Comparison of ENCODE assay signal across 1 cellular context in the genomic region with DNA sequence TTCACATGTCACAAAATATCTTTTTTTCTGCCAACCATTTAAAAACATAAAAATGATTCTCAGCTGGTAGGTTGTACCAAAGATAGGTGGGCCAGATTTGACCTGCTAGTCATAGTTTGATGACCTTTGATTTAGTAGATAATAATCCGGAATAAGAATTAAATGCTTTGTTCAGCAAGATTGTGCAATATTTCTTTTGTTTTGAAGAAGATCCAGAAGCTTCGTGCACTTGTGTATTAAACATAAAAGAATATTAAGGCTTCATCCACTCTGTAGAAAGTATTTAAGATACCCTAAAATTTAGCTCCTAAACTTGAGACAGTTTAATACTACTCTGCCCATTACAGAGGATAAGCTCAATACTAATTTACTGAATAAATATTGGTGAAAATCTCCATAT.
A peak's percentile ranks its signal among the peaks of the same experiment; 100 is the strongest.
TF ChIP-seq lines count a peak whose summit lies in the region.

No MANE protein-coding gene starts in this region.

TF ChIP-seq in HepG2, 621 proteins besides CTCF, POLR2A, EP300 and RAD21 (continued from another document):
- TF ChIP-seq, protein P1, sequence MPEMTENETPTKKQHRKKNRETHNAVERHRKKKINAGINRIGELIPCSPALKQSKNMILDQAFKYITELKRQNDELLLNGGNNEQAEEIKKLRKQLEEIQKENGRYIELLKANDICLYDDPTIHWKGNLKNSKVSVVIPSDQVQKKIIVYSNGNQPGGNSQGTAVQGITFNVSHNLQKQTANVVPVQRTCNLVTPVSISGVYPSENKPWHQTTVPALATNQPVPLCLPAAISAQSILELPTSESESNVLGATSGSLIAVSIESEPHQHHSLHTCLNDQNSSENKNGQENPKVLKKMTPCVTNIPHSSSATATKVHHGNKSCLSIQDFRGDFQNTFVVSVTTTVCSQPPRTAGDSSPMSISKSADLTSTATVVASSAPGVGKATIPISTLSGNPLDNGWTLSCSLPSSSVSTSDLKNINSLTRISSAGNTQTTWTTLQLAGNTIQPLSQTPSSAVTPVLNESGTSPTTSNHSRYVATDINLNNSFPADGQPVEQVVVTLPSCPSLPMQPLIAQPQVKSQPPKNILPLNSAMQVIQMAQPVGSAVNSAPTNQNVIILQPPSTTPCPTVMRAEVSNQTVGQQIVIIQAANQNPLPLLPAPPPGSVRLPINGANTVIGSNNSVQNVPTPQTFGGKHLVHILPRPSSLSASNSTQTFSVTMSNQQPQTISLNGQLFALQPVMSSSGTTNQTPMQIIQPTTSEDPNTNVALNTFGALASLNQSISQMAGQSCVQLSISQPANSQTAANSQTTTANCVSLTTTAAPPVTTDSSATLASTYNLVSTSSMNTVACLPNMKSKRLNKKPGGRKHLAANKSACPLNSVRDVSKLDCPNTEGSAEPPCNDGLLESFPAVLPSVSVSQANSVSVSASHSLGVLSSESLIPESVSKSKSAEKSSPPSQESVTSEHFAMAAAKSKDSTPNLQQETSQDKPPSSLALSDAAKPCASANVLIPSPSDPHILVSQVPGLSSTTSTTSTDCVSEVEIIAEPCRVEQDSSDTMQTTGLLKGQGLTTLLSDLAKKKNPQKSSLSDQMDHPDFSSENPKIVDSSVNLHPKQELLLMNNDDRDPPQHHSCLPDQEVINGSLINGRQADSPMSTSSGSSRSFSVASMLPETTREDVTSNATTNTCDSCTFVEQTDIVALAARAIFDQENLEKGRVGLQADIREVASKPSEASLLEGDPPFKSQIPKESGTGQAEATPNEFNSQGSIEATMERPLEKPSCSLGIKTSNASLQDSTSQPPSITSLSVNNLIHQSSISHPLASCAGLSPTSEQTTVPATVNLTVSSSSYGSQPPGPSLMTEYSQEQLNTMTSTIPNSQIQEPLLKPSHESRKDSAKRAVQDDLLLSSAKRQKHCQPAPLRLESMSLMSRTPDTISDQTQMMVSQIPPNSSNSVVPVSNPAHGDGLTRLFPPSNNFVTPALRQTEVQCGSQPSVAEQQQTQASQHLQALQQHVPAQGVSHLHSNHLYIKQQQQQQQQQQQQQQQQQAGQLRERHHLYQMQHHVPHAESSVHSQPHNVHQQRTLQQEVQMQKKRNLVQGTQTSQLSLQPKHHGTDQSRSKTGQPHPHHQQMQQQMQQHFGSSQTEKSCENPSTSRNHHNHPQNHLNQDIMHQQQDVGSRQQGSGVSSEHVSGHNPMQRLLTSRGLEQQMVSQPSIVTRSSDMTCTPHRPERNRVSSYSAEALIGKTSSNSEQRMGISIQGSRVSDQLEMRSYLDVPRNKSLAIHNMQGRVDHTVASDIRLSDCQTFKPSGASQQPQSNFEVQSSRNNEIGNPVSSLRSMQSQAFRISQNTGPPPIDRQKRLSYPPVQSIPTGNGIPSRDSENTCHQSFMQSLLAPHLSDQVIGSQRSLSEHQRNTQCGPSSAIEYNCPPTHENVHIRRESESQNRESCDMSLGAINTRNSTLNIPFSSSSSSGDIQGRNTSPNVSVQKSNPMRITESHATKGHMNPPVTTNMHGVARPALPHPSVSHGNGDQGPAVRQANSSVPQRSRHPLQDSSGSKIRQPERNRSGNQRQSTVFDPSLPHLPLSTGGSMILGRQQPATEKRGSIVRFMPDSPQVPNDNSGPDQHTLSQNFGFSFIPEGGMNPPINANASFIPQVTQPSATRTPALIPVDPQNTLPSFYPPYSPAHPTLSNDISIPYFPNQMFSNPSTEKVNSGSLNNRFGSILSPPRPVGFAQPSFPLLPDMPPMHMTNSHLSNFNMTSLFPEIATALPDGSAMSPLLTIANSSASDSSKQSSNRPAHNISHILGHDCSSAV (CRISPR knock-in tag; IDR thresholded peaks at IDR 0.05; ENCODE audit: borderline replicate concordance), result no peak
- TF ChIP-seq CEBPB (IDR thresholded peaks at IDR 0.05; ENCODE audit: borderline replicate concordance, low read depth, low read length) (peak; percentile 6; the same call in 1 of the 2 replicates), RNF2 (conservative IDR thresholded peaks at IDR 0.05; ENCODE audit: low read depth) (no peak)
